8 cellular contexts compared by ENCODE assay signal in the genomic region with DNA sequence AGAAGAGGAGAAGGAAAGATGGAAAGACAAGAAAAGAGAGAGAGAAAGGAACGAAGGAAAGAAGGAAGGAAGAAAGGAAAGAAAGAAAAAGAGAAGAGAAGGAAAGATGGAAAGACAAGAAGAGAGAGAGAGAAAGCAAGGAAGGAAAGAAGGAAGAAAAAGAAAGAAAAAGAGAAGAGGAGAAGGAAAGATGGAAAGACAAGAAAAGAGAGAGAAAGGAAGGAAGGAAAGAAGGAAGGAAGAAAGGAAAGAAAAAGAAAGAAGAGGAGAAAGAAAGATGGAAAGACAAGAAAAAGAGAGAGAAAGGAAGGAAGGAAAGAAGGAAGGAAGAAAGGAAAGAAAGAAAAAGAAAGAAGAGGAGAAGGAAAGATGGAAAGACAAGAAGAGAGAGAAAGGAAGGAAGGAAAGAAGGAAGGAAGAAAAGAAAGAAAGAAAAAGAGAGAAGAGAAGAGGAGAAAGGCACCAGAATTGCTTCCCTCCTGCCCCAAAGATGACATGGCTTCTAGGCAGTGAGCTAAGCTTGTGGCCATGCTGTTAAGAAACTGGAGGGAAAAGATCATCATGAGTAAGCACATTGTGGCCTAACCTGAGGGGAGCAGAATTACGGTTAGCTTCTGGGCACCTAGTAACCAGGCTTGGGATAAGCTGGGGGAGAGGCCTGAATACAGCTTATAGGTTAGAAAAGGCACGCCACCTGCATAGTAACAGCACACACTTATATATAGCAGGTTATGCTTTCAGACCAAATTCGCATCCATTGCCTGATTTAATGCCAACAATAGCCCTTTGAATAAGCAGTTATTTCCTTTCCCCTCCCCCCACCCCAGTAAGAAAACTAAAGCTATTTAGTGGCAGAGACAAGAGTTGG. TPM values are rescaled to one million over a fixed set of nuclear protein-coding genes. Genes with fewer than 3 reads are reported as not detected.
DNase-seq lines count a peak whose midpoint lies in the region; ATAC-seq and TF ChIP-seq lines count a peak whose summit lies in the region.

No MANE protein-coding gene starts in this region.

- H3K27me3 Mint-ChIP-seq in chondrocyte (ENCODE audit: low read depth): no peaks in the 10 kb centered on the region

- H3K27ac ChIP-seq in OCI-LY7 (ENCODE audit: low read depth, low read length, poor library complexity, severe bottlenecking): peak overlapping the region; percentile 77

- CTCF ChIA-PET in OCI-LY7 (lab: Charles Lee; ENCODE audit: unreplicated experiment): interaction anchor here (0.6 to 1.1 kb wide), 2 partner anchors 48 to 72 kb away, joined by 3 read pairs; no protein-coding TSS in a partner anchor

- BruUV-seq in OCI-LY7 (replicated peaks; lab: Mats Ljungman, UMichigan): no TSS peak

- peak overlapping the region; percentile 80 for H3K4me3 ChIP-seq in OCI-LY7 (ENCODE audit: low read depth, low read length, poor library complexity, severe bottlenecking)
- no peak overlapping the region for H3K4me3 ChIP-seq in skeletal muscle satellite cell (ENCODE audit: low read length)

- H3K36me3 ChIP-seq in OCI-LY7 (ENCODE audit: insufficient read depth, low read length) (peaks cover 36% of the 10 kb centered on the region), skeletal muscle satellite cell (ENCODE audit: insufficient read depth, low read length) (peaks cover 14% of the 10 kb centered on the region)

- H3K4me2 ChIP-seq in OCI-LY7 (ENCODE audit: low read length): peak overlapping the region; percentile 89
- H3K4me2 ChIP-seq in skeletal muscle satellite cell (ENCODE audit: low read length): peak overlapping the region; percentile 23

- peaks cover 53% of the 10 kb centered on the region; the same call in 1 of the 2 replicates for H3K79me2 ChIP-seq in OCI-LY7 (ENCODE audit: insufficient read depth, low read depth, low read length)

- H3K9me3 ChIP-seq in OCI-LY7 (ENCODE audit: low read length) (no peaks in the 10 kb centered on the region), skeletal muscle satellite cell (replicated peaks; ENCODE audit: low read length) (no peaks in the 10 kb centered on the region)

- no peaks in the 10 kb centered on the region for H3K9me2 ChIP-seq in OCI-LY7 (ENCODE audit: insufficient read depth, low read length)

- no peak for TF ChIP-seq CTCF in OCI-LY7 (conservative IDR thresholded peaks at IDR 0.05; ENCODE audit: low read length)
- TF ChIP-seq CTCF in chondrocyte (IDR thresholded peaks at IDR 0.05): no peak

- no peak overlapping the region for H3K9ac ChIP-seq in skeletal muscle satellite cell (ENCODE audit: low read depth, low read length)

- no peaks in the 10 kb centered on the region for H4K20me1 ChIP-seq in OCI-LY7 (ENCODE audit: insufficient read depth, low read length)

- H3K4me3 Mint-ChIP-seq in chondrocyte (ENCODE audit: unreplicated experiment): peak overlapping the region; percentile 5

- intact Hi-C loops in OCI-LY7 (cut with micrococcal nuclease; ENCODE audit: unreplicated experiment): no loop called here

- H2AFZ ChIP-seq in OCI-LY7 (ENCODE audit: low read length): no peak overlapping the region

- H3K27ac Mint-ChIP-seq in chondrocyte (ENCODE audit: unreplicated experiment): peak overlapping the region; percentile 89

- no peaks in the 10 kb centered on the region for H3K36me3 Mint-ChIP-seq in chondrocyte (ENCODE audit: low read depth)

- H3K4me1 Mint-ChIP-seq in chondrocyte (ENCODE audit: low read depth): peaks cover 74% of the 10 kb centered on the region

- H3K9me3 Mint-ChIP-seq in chondrocyte (ENCODE audit: low read depth): no peaks in the 10 kb centered on the region

- H3K27me3 ChIP-seq in skeletal muscle satellite cell (ENCODE audit: control insufficient read depth, insufficient read depth, low read length): no peaks in the 10 kb centered on the region

- no peak for ATAC-seq in HG02588 (IDR thresholded peaks at IDR 0.05; ENCODE audit: unreplicated experiment)

- POLR2A ChIA-PET in OCI-LY7 (lab: Charles Lee): interaction anchor here (0.6 to 3.6 kb wide), 13 partner anchors 9 to 395 kb away, joined by 3 to 27 read pairs (median 4); no protein-coding TSS in a partner anchor

- peaks cover 39% of the 10 kb centered on the region for H3K4me1 ChIP-seq in OCI-LY7 (ENCODE audit: insufficient read depth, low read length, poor library complexity, severe bottlenecking)
- H3K4me1 ChIP-seq in skeletal muscle satellite cell (ENCODE audit: control insufficient read depth, insufficient read depth, low read length): peaks cover 42% of the 10 kb centered on the region

- DNase-seq in activated CD4-positive, alpha-beta T cell treated with anti-CD3 and anti-CD28 coated beads for 48 hours: peak; percentile 51
- DNase-seq in activated CD4-positive, alpha-beta T cell treated with anti-CD3 and anti-CD28 coated beads, Interleukin-2, amount 50 U/mL, for 4 hours: no peak
- DNase-seq in OCI-LY7 (ENCODE audit: low spot score) (peak; percentile 63), chondrocyte (ENCODE audit: low spot score) (no peak), DMS114 treated with DMSO at 0.1 percent for 48 hours (lab: John Stamatoyannopoulos, UW; ENCODE audit: unreplicated experiment) (no peak), foreskin melanocyte (no peak)

RNA-seq across cellular contexts. Expression of a gene that starts 2.3 kb away (rescaled TPM):
- total RNA-seq in OCI-LY7 (2014; rRNA removed; shearing (Covaris generic)): 10.0 and 14.3 TPM in 2 replicates
- total RNA-seq in OCI-LY7 (2022): 17.4 and 18.8 TPM in 2 replicates
- total RNA-seq in chondrocyte: 30.7 to 75.9 TPM (median 30.9 TPM) in 3 replicates
- 12.2 and 22.3 TPM in 2 replicates for total RNA-seq in skeletal muscle satellite cell (2012; rRNA removed)

RNA-seq across cellular contexts. Expression of a gene that starts 49.3 kb away (rescaled TPM):
- 24.2 and 30.4 TPM in 2 replicates for total RNA-seq in OCI-LY7 (2014; rRNA removed; shearing (Covaris generic))
- 33.9 and 36.5 TPM in 2 replicates for total RNA-seq in OCI-LY7 (2022)
- 12.3 to 14.8 TPM (median 12.4 TPM) in 3 replicates for total RNA-seq in chondrocyte
- total RNA-seq in skeletal muscle satellite cell (2012; rRNA removed): 16.2 and 18.3 TPM in 2 replicates

Comparison
In these comparisons a context has a peak if more than half of its experiments do, and no peak if none do; other contexts are left out.
1. DNase-seq: peak in activated CD4-positive, alpha-beta T cell treated with anti-CD3 and anti-CD28 coated beads for 48 hours (single experiment) and OCI-LY7 (single experiment); none in activated CD4-positive, alpha-beta T cell treated with anti-CD3 and anti-CD28 coated beads, Interleukin-2, amount 50 U/mL, for 4 hours (0 of 2), chondrocyte (single experiment), DMS114 treated with DMSO at 0.1 percent for 48 hours (single experiment) and foreskin melanocyte (single experiment).